8 cellular contexts compared by ENCODE assay signal in the genomic region with DNA sequence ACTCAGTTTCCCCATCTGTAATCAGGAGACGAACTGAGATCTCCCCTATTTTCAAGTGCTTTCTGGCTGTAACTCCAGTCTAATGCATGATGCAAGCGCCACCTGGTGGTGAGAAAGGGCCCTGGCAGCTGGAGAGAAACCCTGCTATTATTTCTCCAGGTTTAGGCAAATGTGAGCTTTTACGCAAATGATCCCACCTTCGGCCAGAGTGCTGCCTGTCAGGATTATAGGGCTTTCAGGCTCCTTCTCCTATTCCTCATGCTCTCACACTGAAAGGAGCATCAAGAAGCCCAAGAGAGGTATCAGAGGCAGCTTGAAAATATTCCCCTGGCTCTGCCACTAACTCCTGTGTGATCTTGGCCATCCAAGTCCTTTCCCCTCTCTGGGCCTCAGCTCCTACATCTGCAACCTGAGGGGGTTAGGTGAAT.
DNase-seq lines count a peak whose midpoint lies in the region; ATAC-seq and TF ChIP-seq lines count a peak whose summit lies in the region.

No MANE protein-coding gene starts in this region.

- no peaks in the 10 kb centered on the region for H3K9me3 ChIP-seq in colonic mucosa
- H3K9me3 ChIP-seq in right lobe of liver: no peaks in the 10 kb centered on the region

- no peak overlapping the region for H3K9ac ChIP-seq in colonic mucosa (ENCODE audit: low read depth in 2 of 2, low read length in 2 of 2)

- peak; percentile 96 for TF ChIP-seq CTCF in colonic mucosa (IDR thresholded peaks at IDR 0.05)
- TF ChIP-seq CTCF in right lobe of liver (IDR thresholded peaks at IDR 0.05): peak; percentile 90 to 99 (median 97)

- no peak for TF ChIP-seq POLR2A in right lobe of liver (IDR thresholded peaks at IDR 0.05)

- DNase-seq in activated gamma-delta T cell treated with Interleukin-2 at 50 U/mL for 16 hours (peak; percentile 65), activated gamma-delta T cell (lab: John Stamatoyannopoulos, UW) (no peak), NCI-H2227 (lab: John Stamatoyannopoulos, UW; ENCODE audit: unreplicated experiment) (peak; percentile 70), colonic mucosa (peak; percentile 74), right lobe of liver (peak; percentile 69 to 76 (median 74))
- DNase-seq in activated CD4-positive, alpha-beta T cell treated with anti-CD3 and anti-CD28 coated beads for 48 hours: peak; percentile 80
- DNase-seq in stimulated activated CD4-positive, alpha-beta T cell treated with anti-CD3 and anti-CD28 coated beads, TNF-alpha, amount 100 ng/mL, for 1 hour (ENCODE audit: low read depth in 3 of 3, low spot score in 1 of 3): peak; percentile 19 to 39 (median 24)

- no peaks in the 10 kb centered on the region for H3K4me1 ChIP-seq in colonic mucosa
- H3K4me1 ChIP-seq in right lobe of liver: no peaks in the 10 kb centered on the region

- H3K36me3 ChIP-seq in colonic mucosa (no peaks in the 10 kb centered on the region), right lobe of liver (no peaks in the 10 kb centered on the region)

- H3K27ac ChIP-seq in colonic mucosa (no peak overlapping the region), right lobe of liver (no peak overlapping the region)

- WGBS in right lobe of liver (ENCODE audit: insufficient coverage, low coverage, low lambda C conversion rate, missing lambda C conversion rate): 2% methylated on average over 4 of the region's 4 CpGs

- H3K27me3 ChIP-seq in colonic mucosa (no peaks in the 10 kb centered on the region), right lobe of liver (no peaks in the 10 kb centered on the region)

- intact Hi-C loops in colonic mucosa (cut with DNase I) (loop anchor here (2.0 to 5.0 kb wide), 2 partner anchors 156 to 272 kb away; no protein-coding TSS in a partner anchor), right lobe of liver (cut with DNase I) (no loop called here)

- no peak overlapping the region for H3K4me3 ChIP-seq in colonic mucosa
- no peak overlapping the region for H3K4me3 ChIP-seq in right lobe of liver

- ATAC-seq in right lobe of liver (peak; percentile 70 to 81 (median 72)), HG03520 (IDR thresholded peaks at IDR 0.05; ENCODE audit: unreplicated experiment) (no peak)
